In the genomic region with DNA sequence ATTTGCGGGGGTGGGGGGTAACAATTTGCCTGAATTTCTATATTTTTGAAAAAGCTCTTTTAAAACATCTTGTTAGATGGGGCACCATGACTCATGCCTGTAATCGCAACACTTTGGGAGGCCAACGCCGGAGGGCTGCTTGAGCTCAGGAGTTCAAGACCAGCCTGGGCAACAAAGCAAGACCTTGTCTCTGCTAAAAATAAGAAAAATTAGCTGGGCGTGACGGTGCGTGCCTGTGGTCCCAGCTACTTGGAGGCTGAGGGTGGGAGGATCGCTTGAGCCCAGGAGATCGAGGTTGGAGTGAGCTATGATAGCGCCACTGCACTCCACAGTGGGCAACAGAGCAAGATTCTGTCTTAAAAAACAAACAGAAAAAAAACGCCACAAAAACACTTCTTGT, we compare ENCODE assay signal across 34 cellular contexts.
"Had no signal": no experiment of that assay in that cellular context is flagged by ENCODE, and none has a peak within 500 bp of the region (broad histone marks: within the 10 kb centered on the region; RNA-seq: fewer than 3 reads in every experiment).

No MANE protein-coding gene starts in this region.

- H3K36me3 Mint-ChIP-seq: activated CD4-positive, alpha-beta memory T cell treated with anti-CD3 and anti-CD28 coated beads for 36 hours had no signal

- H3K36me3 ChIP-seq: adrenal gland, MG63, SJCRH30 had no signal

- H3K27ac ChIP-seq: adrenal gland, PC-9, SJCRH30, SK-N-MC had no signal

- H3K27ac Mint-ChIP-seq: activated CD4-positive, alpha-beta memory T cell treated with anti-CD3 and anti-CD28 coated beads for 36 hours; activated naive CD4-positive, alpha-beta T cell treated with anti-CD3 and anti-CD28 coated beads, Interleukin-2, amount 50 U/mL, for 24 hours; activated T-helper 2 cell treated with anti-CD3 and anti-CD28 coated beads, Interferon-gamma antibody, Interleukin-2, Interleukin-4, amounts not matched to agents 10 μg/mL and 5 μg/mL and 100 μg/mL, durations not matched to agents 14 hours and 24 hours and 36 hours; brain; T-helper 1 cell treated with Interleukin-12 subunit alpha and Interleukin-12 subunit beta and Interleukin-4 antibody, amounts not matched to agents 30 μg/mL and 1 μg/mL, for 36 hours; T-helper 2 cell treated with Interferon-gamma antibody and Interleukin-4, amounts not matched to agents 5 μg/mL and 100 μg/mL, for 36 hours had no signal

- H3K9me3 ChIP-seq: adrenal gland, MG63, SJCRH30 had no signal

- H2AFZ ChIP-seq: PC-9 had no signal

- DNase-seq: activated CD4-positive, alpha-beta memory T cell treated with anti-CD3 and anti-CD28 coated beads for 36 hours; activated CD4-positive, alpha-beta T cell treated with anti-CD3 and anti-CD28 coated beads for 4 hours; activated CD4-positive, alpha-beta T cell treated with anti-CD3 and anti-CD28 coated beads, Interleukin-2, amount 50 U/mL, for 1 hour; activated CD8-positive, alpha-beta memory T cell treated with anti-CD3 and anti-CD28 coated beads, Interleukin-2, amount 50 U/mL, for 4 hours; activated gamma-delta T cell; activated naive CD4-positive, alpha-beta T cell treated with Interleukin-2 at 50 U/mL for 16 hours; activated T-cell treated with anti-CD3 and anti-CD28 coated beads for 4 hours; activated T-cell treated with anti-CD3 and anti-CD28 coated beads, Interleukin-2, amount 50 U/mL, for 48 hours; adrenal gland; caudate nucleus; cerebellar nuclear complex; IMR-90; Kasumi-1; KBM-7; MG63; NCI-H1048; NCI-H1105 treated with DMSO at 0.1 percent for 48 hours; NCI-H1436; NCI-H1694; NCI-H2029; NCI-H345; NCI-H524 treated with DMSO at 0.1 percent for 48 hours; NCI-H748 treated with DMSO at 0.1 percent for 48 hours; NK-92 treated with Interleukin-12 subunit alpha and Interleukin-12 subunit beta, amount 100 ng/mL, for 24 hours; PC-9; SHP77; SJCRH30 had no signal

- ATAC-seq: activated CD4-positive, CD25-positive, alpha-beta regulatory T cell treated with anti-CD3 and anti-CD28 coated beads, Interleukin-2, amount 50 U/mL, for 24 hours had no signal

- H3K4me1 ChIP-seq: adrenal gland, SJCRH30 had no signal

- H3K4me3 Mint-ChIP-seq: activated CD4-positive, alpha-beta memory T cell treated with anti-CD3 and anti-CD28 coated beads for 36 hours; activated naive CD4-positive, alpha-beta T cell treated with anti-CD3 and anti-CD28 coated beads, Interleukin-2, amount 50 U/mL, for 24 hours; brain; T-helper 1 cell treated with Interleukin-12 subunit alpha and Interleukin-12 subunit beta and Interleukin-4 antibody, amounts not matched to agents 30 μg/mL and 1 μg/mL, for 36 hours; T-helper 2 cell treated with Interferon-gamma antibody and Interleukin-4, amounts not matched to agents 5 μg/mL and 100 μg/mL, for 36 hours had no signal

- H3K9me3 Mint-ChIP-seq: activated CD4-positive, alpha-beta memory T cell treated with anti-CD3 and anti-CD28 coated beads for 36 hours; activated naive CD4-positive, alpha-beta T cell treated with anti-CD3 and anti-CD28 coated beads, Interleukin-2, amount 50 U/mL, for 24 hours had no signal

- H3K4me3 ChIP-seq: adrenal gland, MG63, PC-9, SJCRH30, SK-N-MC had no signal

- H3K4me2 ChIP-seq: PC-9 had no signal

- H3K27me3 Mint-ChIP-seq: activated CD4-positive, alpha-beta memory T cell treated with anti-CD3 and anti-CD28 coated beads for 36 hours; activated naive CD4-positive, alpha-beta T cell treated with anti-CD3 and anti-CD28 coated beads, Interleukin-2, amount 50 U/mL, for 24 hours; brain had no signal

- H3K27me3 ChIP-seq: adrenal gland, MG63, SJCRH30 had no signal
